ENCODE assay signal across 21 cellular contexts in genomic region chr2:163753721-163754120, GRCh38.
"Had no signal": no experiment of that assay in that cellular context is flagged by ENCODE, and none has a peak within 500 bp of the region (broad histone marks: within the 10 kb centered on the region; RNA-seq: fewer than 3 reads in every experiment).

No MANE protein-coding gene starts in this region.

- H3K9me3 Mint-ChIP-seq: naive B cell; nephron; stimulated activated naive B cell treated with anti-CD40 and anti-IgM and Interleukin-4, amounts not matched to agents 10 μg/mL and 1 μg/mL and 100 μg/mL, for 72 hours had no signal

- H3K27ac ChIP-seq: esophagus muscularis mucosa, heart left ventricle, spleen, testis, transverse colon had no signal

- H3K4me1 Mint-ChIP-seq: naive B cell; nephron; stimulated activated naive B cell treated with anti-CD40 and anti-IgM and Interleukin-4, amounts not matched to agents 10 μg/mL and 1 μg/mL and 100 μg/mL, for 72 hours; stimulated activated naive CD8-positive, alpha-beta T cell treated with anti-CD3 and anti-CD28 coated beads, Interleukin-15, amount 100 ng/mL, for 72 hours had no signal

- H3K36me3 ChIP-seq: esophagus muscularis mucosa, heart left ventricle, spleen, transverse colon had no signal

- H3K27ac Mint-ChIP-seq: naive B cell; stimulated activated naive B cell treated with anti-CD40 and anti-IgM and Interleukin-4, amounts not matched to agents 10 μg/mL and 1 μg/mL and 100 μg/mL, for 72 hours; stimulated activated naive CD8-positive, alpha-beta T cell treated with anti-CD3 and anti-CD28 coated beads, Interleukin-15, amount 100 ng/mL, for 72 hours had no signal

- H3K27me3 ChIP-seq: esophagus muscularis mucosa, heart left ventricle, spleen, testis, transverse colon had no signal

- H3K4me3 Mint-ChIP-seq: naive B cell; nephron; stimulated activated naive B cell treated with anti-CD40 and anti-IgM and Interleukin-4, amounts not matched to agents 10 μg/mL and 1 μg/mL and 100 μg/mL, for 72 hours; stimulated activated naive CD8-positive, alpha-beta T cell treated with anti-CD3 and anti-CD28 coated beads, Interleukin-15, amount 100 ng/mL, for 72 hours had no signal

- H3K27me3 Mint-ChIP-seq: naive B cell; stimulated activated naive B cell treated with anti-CD40 and anti-IgM and Interleukin-4, amounts not matched to agents 10 μg/mL and 1 μg/mL and 100 μg/mL, for 72 hours; stimulated activated naive CD8-positive, alpha-beta T cell treated with anti-CD3 and anti-CD28 coated beads, Interleukin-15, amount 100 ng/mL, for 72 hours had no signal

- H3K36me3 Mint-ChIP-seq: naive B cell; stimulated activated naive B cell treated with anti-CD40 and anti-IgM and Interleukin-4, amounts not matched to agents 10 μg/mL and 1 μg/mL and 100 μg/mL, for 72 hours had no signal

- ATAC-seq: heart left ventricle; left colon; left ventricle myocardium superior; sciatic nerve; stimulated activated naive B cell treated with anti-CD40 and anti-IgM and Interleukin-4, amounts not matched to agents 10 μg/mL and 1 μg/mL and 100 μg/mL, for 72 hours; stimulated activated naive CD8-positive, alpha-beta T cell treated with anti-CD3 and anti-CD28 coated beads, Interleukin-15, amount 100 ng/mL, for 72 hours had no signal

- H3K4me1 ChIP-seq: esophagus muscularis mucosa, heart left ventricle, spleen, testis, transverse colon had no signal

- H3K4me3 ChIP-seq: esophagus muscularis mucosa, heart left ventricle, lung, spleen, testis, transverse colon had no signal

- H3K9me3 ChIP-seq: esophagus muscularis mucosa, heart left ventricle, spleen, testis, transverse colon had no signal

- DNase-seq: effector memory CD4-positive, alpha-beta T cell; foreskin melanocyte; heart left ventricle; hippocampal formation; left colon; left ventricle myocardium superior; mesenchymal stem cell; naive B cell; posterior cingulate gyrus; spleen; stimulated activated CD4-positive, alpha-beta T cell treated with anti-CD3 and anti-CD28 coated beads, Interleukin-15, amount 100 ng/mL, for 24 hours; stimulated activated CD4-positive, alpha-beta T cell treated with anti-CD3 and anti-CD28 coated beads, Interleukin-2, amount 100 ng/mL, for 24 hours; stimulated activated CD4-positive, alpha-beta T cell treated with anti-CD3 and anti-CD28 coated beads, Interleukin-4, amount 100 ng/mL, for 4 hours; stimulated activated naive B cell treated with anti-CD40 and anti-IgM and Interleukin-4, amounts not matched to agents 10 μg/mL and 1 μg/mL and 100 μg/mL, for 72 hours; stimulated activated naive CD8-positive, alpha-beta T cell treated with anti-CD3 and anti-CD28 coated beads, Interleukin-15, amount 100 ng/mL, for 72 hours; testis; transverse colon had no signal
